Comparison of ENCODE assay signal across 2 cellular contexts in the genomic region with DNA sequence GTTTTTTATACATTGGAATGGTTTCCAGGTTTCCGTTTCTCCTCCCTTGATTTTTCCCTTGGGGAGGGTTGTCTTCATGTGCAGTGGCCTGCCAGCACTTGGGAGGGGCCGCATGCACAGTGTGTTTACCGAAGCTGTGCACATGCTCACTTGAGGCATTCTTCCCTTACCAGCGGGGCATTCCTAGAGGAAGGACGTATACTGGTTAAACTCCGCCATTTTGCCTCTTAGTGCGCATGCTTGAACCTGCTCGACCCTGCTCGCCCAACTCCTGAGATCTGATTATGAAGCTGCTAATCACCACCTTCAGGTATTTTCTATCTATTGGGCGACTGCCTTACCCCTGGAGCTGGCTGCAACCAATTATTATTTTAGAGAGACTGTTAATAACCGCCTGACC.
TF ChIP-seq lines count a peak whose summit lies in the region.

No MANE protein-coding gene starts in this region.

TF ChIP-seq in GM23338, 12 proteins besides CTCF, POLR2A, EP300 and RAD21:
- TF ChIP-seq POLR2AphosphoS5 (IDR thresholded peaks at IDR 0.05; ENCODE audit: low read depth) (no peak), EZH2 (IDR thresholded peaks at IDR 0.05; ENCODE audit: low read depth, unreplicated experiment) (no peak), ZNF331 (CRISPR knock-in tag; IDR thresholded peaks at IDR 0.05; ENCODE audit: low read depth) (no peak)

TF ChIP-seq in H1, 55 proteins besides CTCF, POLR2A, EP300 and RAD21:
- TF ChIP-seq SP2 (IDR thresholded peaks at IDR 0.05; ENCODE audit: low read length) (no peak), TEAD4 (IDR thresholded peaks at IDR 0.05; ENCODE audit: low read depth, low read length) (no peak), BACH1 (IDR thresholded peaks at IDR 0.05; ENCODE audit: low read length) (no peak), KDM5A (IDR thresholded peaks at IDR 0.05; ENCODE audit: low read length) (no peak), RFX5 (IDR thresholded peaks at IDR 0.05; ENCODE audit: borderline replicate concordance, low read depth, low read length) (no peak), CHD2 (IDR thresholded peaks at IDR 0.05; ENCODE audit: low read length) (no peak), EZH2 (IDR thresholded peaks at IDR 0.05; ENCODE audit: low read depth, low read length, severe bottlenecking) (no peak), CREB1 (IDR thresholded peaks at IDR 0.05) (no peak), CTBP2 (IDR thresholded peaks at IDR 0.05; ENCODE audit: borderline replicate concordance, insufficient read depth, insufficient read length, low read length) (no peak), RBBP5 (IDR thresholded peaks at IDR 0.05; ENCODE audit: borderline replicate concordance, low read depth, low read length) (no peak), RXRA (IDR thresholded peaks at IDR 0.05; ENCODE audit: insufficient read depth, low read depth, low read length) (no peak), SP4 (IDR thresholded peaks at IDR 0.05; ENCODE audit: low read length) (no peak), CEBPB (IDR thresholded peaks at IDR 0.05; ENCODE audit: low read depth, low read length) (no peak), GABPA (IDR thresholded peaks at IDR 0.05; ENCODE audit: borderline replicate concordance, insufficient read depth, low read length) (no peak), FOSL1 (IDR thresholded peaks at IDR 0.05; ENCODE audit: insufficient read depth, low read depth, low read length) (no peak)
- TF ChIP-seq, protein P1, sequence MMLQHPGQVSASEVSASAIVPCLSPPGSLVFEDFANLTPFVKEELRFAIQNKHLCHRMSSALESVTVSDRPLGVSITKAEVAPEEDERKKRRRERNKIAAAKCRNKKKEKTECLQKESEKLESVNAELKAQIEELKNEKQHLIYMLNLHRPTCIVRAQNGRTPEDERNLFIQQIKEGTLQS (IDR thresholded peaks at IDR 0.05; ENCODE audit: insufficient read depth, low read depth, low read length): no peak
- TF ChIP-seq, protein P2, sequence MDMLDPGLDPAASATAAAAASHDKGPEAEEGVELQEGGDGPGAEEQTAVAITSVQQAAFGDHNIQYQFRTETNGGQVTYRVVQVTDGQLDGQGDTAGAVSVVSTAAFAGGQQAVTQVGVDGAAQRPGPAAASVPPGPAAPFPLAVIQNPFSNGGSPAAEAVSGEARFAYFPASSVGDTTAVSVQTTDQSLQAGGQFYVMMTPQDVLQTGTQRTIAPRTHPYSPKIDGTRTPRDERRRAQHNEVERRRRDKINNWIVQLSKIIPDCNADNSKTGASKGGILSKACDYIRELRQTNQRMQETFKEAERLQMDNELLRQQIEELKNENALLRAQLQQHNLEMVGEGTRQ (IDR thresholded peaks at IDR 0.05; ENCODE audit: low read length): no peak
- TF ChIP-seq, protein P3, sequence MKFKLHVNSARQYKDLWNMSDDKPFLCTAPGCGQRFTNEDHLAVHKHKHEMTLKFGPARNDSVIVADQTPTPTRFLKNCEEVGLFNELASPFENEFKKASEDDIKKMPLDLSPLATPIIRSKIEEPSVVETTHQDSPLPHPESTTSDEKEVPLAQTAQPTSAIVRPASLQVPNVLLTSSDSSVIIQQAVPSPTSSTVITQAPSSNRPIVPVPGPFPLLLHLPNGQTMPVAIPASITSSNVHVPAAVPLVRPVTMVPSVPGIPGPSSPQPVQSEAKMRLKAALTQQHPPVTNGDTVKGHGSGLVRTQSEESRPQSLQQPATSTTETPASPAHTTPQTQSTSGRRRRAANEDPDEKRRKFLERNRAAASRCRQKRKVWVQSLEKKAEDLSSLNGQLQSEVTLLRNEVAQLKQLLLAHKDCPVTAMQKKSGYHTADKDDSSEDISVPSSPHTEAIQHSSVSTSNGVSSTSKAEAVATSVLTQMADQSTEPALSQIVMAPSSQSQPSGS (IDR thresholded peaks at IDR 0.05; ENCODE audit: low read length): no peak
- TF ChIP-seq, protein P4, sequence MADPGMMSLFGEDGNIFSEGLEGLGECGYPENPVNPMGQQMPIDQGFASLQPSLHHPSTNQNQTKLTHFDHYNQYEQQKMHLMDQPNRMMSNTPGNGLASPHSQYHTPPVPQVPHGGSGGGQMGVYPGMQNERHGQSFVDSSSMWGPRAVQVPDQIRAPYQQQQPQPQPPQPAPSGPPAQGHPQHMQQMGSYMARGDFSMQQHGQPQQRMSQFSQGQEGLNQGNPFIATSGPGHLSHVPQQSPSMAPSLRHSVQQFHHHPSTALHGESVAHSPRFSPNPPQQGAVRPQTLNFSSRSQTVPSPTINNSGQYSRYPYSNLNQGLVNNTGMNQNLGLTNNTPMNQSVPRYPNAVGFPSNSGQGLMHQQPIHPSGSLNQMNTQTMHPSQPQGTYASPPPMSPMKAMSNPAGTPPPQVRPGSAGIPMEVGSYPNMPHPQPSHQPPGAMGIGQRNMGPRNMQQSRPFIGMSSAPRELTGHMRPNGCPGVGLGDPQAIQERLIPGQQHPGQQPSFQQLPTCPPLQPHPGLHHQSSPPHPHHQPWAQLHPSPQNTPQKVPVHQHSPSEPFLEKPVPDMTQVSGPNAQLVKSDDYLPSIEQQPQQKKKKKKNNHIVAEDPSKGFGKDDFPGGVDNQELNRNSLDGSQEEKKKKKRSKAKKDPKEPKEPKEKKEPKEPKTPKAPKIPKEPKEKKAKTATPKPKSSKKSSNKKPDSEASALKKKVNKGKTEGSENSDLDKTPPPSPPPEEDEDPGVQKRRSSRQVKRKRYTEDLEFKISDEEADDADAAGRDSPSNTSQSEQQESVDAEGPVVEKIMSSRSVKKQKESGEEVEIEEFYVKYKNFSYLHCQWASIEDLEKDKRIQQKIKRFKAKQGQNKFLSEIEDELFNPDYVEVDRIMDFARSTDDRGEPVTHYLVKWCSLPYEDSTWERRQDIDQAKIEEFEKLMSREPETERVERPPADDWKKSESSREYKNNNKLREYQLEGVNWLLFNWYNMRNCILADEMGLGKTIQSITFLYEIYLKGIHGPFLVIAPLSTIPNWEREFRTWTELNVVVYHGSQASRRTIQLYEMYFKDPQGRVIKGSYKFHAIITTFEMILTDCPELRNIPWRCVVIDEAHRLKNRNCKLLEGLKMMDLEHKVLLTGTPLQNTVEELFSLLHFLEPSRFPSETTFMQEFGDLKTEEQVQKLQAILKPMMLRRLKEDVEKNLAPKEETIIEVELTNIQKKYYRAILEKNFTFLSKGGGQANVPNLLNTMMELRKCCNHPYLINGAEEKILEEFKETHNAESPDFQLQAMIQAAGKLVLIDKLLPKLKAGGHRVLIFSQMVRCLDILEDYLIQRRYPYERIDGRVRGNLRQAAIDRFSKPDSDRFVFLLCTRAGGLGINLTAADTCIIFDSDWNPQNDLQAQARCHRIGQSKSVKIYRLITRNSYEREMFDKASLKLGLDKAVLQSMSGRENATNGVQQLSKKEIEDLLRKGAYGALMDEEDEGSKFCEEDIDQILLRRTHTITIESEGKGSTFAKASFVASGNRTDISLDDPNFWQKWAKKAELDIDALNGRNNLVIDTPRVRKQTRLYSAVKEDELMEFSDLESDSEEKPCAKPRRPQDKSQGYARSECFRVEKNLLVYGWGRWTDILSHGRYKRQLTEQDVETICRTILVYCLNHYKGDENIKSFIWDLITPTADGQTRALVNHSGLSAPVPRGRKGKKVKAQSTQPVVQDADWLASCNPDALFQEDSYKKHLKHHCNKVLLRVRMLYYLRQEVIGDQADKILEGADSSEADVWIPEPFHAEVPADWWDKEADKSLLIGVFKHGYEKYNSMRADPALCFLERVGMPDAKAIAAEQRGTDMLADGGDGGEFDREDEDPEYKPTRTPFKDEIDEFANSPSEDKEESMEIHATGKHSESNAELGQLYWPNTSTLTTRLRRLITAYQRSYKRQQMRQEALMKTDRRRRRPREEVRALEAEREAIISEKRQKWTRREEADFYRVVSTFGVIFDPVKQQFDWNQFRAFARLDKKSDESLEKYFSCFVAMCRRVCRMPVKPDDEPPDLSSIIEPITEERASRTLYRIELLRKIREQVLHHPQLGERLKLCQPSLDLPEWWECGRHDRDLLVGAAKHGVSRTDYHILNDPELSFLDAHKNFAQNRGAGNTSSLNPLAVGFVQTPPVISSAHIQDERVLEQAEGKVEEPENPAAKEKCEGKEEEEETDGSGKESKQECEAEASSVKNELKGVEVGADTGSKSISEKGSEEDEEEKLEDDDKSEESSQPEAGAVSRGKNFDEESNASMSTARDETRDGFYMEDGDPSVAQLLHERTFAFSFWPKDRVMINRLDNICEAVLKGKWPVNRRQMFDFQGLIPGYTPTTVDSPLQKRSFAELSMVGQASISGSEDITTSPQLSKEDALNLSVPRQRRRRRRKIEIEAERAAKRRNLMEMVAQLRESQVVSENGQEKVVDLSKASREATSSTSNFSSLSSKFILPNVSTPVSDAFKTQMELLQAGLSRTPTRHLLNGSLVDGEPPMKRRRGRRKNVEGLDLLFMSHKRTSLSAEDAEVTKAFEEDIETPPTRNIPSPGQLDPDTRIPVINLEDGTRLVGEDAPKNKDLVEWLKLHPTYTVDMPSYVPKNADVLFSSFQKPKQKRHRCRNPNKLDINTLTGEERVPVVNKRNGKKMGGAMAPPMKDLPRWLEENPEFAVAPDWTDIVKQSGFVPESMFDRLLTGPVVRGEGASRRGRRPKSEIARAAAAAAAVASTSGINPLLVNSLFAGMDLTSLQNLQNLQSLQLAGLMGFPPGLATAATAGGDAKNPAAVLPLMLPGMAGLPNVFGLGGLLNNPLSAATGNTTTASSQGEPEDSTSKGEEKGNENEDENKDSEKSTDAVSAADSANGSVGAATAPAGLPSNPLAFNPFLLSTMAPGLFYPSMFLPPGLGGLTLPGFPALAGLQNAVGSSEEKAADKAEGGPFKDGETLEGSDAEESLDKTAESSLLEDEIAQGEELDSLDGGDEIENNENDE (IDR thresholded peaks at IDR 0.05; ENCODE audit: insufficient replicate concordance, low read length): no peak
- TF ChIP-seq, protein P5, sequence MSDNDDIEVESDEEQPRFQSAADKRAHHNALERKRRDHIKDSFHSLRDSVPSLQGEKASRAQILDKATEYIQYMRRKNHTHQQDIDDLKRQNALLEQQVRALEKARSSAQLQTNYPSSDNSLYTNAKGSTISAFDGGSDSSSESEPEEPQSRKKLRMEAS (IDR thresholded peaks at IDR 0.05): no peak
